11 cellular contexts compared by ENCODE assay signal in genomic region chr4:55008166-55009056, GRCh38.
DNase-seq lines count a peak whose midpoint lies in the region; ATAC-seq and TF ChIP-seq lines count a peak whose summit lies in the region.
"Had no signal": no experiment of that assay in that cellular context is flagged by ENCODE, and none has a peak within 500 bp of the region (broad histone marks: within the 10 kb centered on the region; RNA-seq: fewer than 3 reads in every experiment).

No MANE protein-coding gene starts in this region.

- ATAC-seq in GM21526 (IDR thresholded peaks at IDR 0.05; ENCODE audit: low FRiP score, unreplicated experiment) (no peak), GM19023 (IDR thresholded peaks at IDR 0.05; ENCODE audit: unreplicated experiment) (no peak)

- DNase-seq in DMS 273 (lab: John Stamatoyannopoulos, UW; ENCODE audit: unreplicated experiment) (peak; percentile 0), DMS 273 treated with DMSO at 0.1 percent for 48 hours (lab: John Stamatoyannopoulos, UW) (no peak), NB4 (ENCODE audit: low read depth) (peak; percentile 22), epithelial cell of esophagus (ENCODE audit: low read depth) (peak; percentile 27), pons (ENCODE audit: low spot score) (peak; percentile 28), COR-L47 (lab: John Stamatoyannopoulos, UW) (no peak)
- DNase-seq: activated CD4-positive, alpha-beta memory T cell treated with anti-CD3 and anti-CD28 coated beads, Interleukin-2, amount 10 ng/mL, durations not matched to agents 7 days and 5 days; NCI-H1694; small intestine had no signal

- TF ChIP-seq POLR2A in NB4 (IDR thresholded peaks at IDR 0.05; ENCODE audit: extremely low read depth, insufficient read length) = no peak

- no peak overlapping the region for H3K4me3 ChIP-seq in NB4 (ENCODE audit: low read depth, low read length)
- no peak overlapping the region for H3K4me3 ChIP-seq in epithelial cell of esophagus (ENCODE audit: low read length)

- TF ChIP-seq CTCF in NB4 (IDR thresholded peaks at IDR 0.05; ENCODE audit: low read depth, low read length) = peak; percentile 56
- TF ChIP-seq CTCF in epithelial cell of esophagus (IDR thresholded peaks at IDR 0.05; ENCODE audit: insufficient read depth, low read depth, low read length, missing control alignments) = peak; percentile 54

Comparison
In these comparisons a context has a peak if more than half of its experiments do, and no peak if none do; other contexts are left out.
1. DNase-seq: peak in DMS 273 (single experiment), NB4 (single experiment), epithelial cell of esophagus (single experiment) and pons (single experiment); none in DMS 273 treated with DMSO at 0.1 percent for 48 hours (single experiment) and COR-L47 (single experiment).